Comparison of ENCODE assay signal across 1 cellular context in the genomic region with DNA sequence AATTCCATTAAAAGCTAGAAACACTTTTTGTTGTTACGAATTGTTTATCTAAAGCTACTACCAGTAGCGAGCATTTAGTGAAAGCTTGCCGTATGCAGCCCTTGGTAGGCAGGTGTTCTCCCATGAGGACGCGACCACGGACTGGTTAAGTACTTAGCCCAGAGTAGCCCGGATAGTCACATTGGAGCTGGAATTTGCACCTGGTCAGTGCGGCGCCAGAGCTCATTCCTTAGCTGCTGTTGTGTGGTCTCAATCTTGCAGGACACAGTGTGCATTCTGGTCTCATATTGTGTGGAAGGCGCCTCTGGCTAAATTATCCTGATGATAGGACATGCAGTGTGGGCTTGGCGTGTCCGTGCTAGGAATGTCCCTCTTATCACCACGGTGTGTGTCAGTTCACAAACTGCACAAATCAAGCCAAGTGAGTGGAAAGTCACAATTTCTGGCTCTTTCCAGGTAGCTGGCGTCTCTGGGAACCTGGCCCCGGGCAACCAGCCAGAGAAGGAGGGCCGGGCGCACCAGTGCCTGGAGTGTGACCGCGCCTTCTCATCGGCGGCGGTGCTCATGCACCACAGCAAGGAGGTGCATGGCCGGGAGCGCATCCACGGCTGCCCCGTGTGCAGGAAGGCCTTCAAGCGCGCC.
TF ChIP-seq lines count a peak whose summit lies in the region.

No MANE protein-coding gene starts in this region.

TF ChIP-seq in WTC11, 78 proteins besides CTCF, POLR2A, EP300 and RAD21 (continued from another document):
- TF ChIP-seq, protein P1, sequence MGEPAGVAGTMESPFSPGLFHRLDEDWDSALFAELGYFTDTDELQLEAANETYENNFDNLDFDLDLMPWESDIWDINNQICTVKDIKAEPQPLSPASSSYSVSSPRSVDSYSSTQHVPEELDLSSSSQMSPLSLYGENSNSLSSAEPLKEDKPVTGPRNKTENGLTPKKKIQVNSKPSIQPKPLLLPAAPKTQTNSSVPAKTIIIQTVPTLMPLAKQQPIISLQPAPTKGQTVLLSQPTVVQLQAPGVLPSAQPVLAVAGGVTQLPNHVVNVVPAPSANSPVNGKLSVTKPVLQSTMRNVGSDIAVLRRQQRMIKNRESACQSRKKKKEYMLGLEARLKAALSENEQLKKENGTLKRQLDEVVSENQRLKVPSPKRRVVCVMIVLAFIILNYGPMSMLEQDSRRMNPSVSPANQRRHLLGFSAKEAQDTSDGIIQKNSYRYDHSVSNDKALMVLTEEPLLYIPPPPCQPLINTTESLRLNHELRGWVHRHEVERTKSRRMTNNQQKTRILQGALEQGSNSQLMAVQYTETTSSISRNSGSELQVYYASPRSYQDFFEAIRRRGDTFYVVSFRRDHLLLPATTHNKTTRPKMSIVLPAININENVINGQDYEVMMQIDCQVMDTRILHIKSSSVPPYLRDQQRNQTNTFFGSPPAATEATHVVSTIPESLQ (CRISPR knock-in tag; IDR thresholded peaks at IDR 0.05) = no peak
- TF ChIP-seq NR2C2 (CRISPR knock-in tag; IDR thresholded peaks at IDR 0.05) = no peak
